Comparison of ENCODE assay signal across 21 cellular contexts in genomic region chr16:6958184-6958583, GRCh38.
"Had no signal": no experiment of that assay in that cellular context is flagged by ENCODE, and none has a peak within 500 bp of the region (broad histone marks: within the 10 kb centered on the region; RNA-seq: fewer than 3 reads in every experiment).

No MANE protein-coding gene starts in this region.

- H3K27ac ChIP-seq: colonic mucosa, esophagus muscularis mucosa, foreskin keratinocyte, gastroesophageal sphincter, heart right ventricle, left lung, lower lobe of right lung had no signal

- FAIRE-seq: endothelial cell of umbilical vein, frontal cortex, islet of Langerhans, keratinocyte had no signal

- H3K27me3 Mint-ChIP-seq: dendritic cell treated with granulocyte-macrophage colony-stimulating factor and Interleukin-4, amounts not matched to agents 40 ng/mL and 50 ng/mL, for 4 days had no signal

- H3K4me1 ChIP-seq: colonic mucosa, esophagus muscularis mucosa, foreskin keratinocyte, gastroesophageal sphincter, heart right ventricle, left lung, lower lobe of right lung had no signal

- DNase-seq: colonic mucosa; cortex of kidney; effector CD8-positive, alpha-beta T cell; foreskin keratinocyte; head of caudate nucleus; heart right ventricle; hippocampal formation; left cardiac atrium; left lung; left ventricle myocardium superior; lower lobe of right lung; mesenchymal stem cell; mucosa of descending colon had no signal

- H3K36me3 Mint-ChIP-seq: mesothelial cell of epicardium had no signal

- H3K36me3 ChIP-seq: colonic mucosa, esophagus muscularis mucosa, gastroesophageal sphincter, heart right ventricle, left lung, lower lobe of right lung had no signal

- H3K27me3 ChIP-seq: colonic mucosa, esophagus muscularis mucosa, foreskin keratinocyte, gastroesophageal sphincter, heart right ventricle, left lung had no signal

- H3K9me3 ChIP-seq: colonic mucosa, gastroesophageal sphincter, heart right ventricle, left lung, lower lobe of right lung, mucosa of descending colon had no signal

- ATAC-seq: foreskin keratinocyte, gastroesophageal sphincter, heart right ventricle, left cardiac atrium, left lung, left ventricle myocardium superior, lower lobe of right lung, mucosa of descending colon had no signal

- H3K4me3 Mint-ChIP-seq: dendritic cell treated with granulocyte-macrophage colony-stimulating factor and Interleukin-4, amounts not matched to agents 40 ng/mL and 50 ng/mL, for 4 days; mesothelial cell of epicardium had no signal

- H3K4me1 Mint-ChIP-seq: mesothelial cell of epicardium had no signal

- H3K27ac Mint-ChIP-seq: dendritic cell treated with granulocyte-macrophage colony-stimulating factor and Interleukin-4, amounts not matched to agents 40 ng/mL and 50 ng/mL, for 4 days; mesothelial cell of epicardium had no signal

- H3K4me3 ChIP-seq: colonic mucosa, esophagus muscularis mucosa, gastroesophageal sphincter, heart right ventricle, left lung, lower lobe of right lung, mucosa of descending colon had no signal

- H3K9me3 Mint-ChIP-seq: dendritic cell treated with granulocyte-macrophage colony-stimulating factor and Interleukin-4, amounts not matched to agents 40 ng/mL and 50 ng/mL, for 4 days; mesothelial cell of epicardium had no signal
